Comparison of ENCODE assay signal across 8 cellular contexts in the genomic region with DNA sequence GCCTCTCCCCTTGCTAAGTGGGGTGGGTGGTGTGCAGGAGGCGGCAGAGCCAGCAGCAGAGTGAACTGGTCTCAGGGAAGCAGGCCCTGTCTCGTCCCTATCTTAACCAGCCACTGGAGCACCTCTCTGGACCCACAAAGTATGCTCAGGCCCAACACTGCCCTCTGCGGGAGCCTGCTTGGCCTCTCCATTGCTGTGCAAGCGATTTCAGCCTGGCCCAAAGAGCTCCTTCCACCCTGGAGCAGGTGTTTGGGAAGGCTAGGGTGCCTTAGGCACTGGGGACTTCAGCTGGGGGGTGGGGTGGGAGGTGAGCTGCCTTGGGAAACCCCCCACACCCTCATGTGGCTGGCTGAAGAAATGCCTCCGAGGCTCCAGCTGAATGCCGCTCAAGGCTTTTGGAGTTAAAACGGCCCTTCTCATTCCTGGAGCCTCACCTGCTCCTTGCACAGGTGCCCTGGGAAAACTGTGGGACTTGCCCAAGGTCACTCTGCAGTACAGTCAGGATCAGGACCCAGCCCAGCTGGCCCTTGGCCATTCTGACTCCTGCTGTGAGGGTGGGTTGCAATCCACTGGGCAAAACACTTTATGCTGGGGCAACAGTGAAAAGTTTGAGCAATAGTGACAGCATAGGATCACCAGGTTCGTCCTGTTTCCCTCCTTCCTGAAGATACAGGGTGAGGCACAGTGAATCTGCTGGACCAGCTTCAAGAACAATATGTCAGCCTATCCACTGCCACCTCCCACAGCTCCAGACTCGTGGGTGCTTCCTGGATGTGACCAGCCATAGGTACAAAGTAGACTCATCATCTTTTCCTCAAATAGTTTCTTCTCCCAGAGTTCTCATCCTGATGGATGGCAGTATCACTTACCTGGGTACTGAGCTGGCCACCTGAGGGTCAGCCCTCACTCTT. TPM values are rescaled to one million over a fixed set of nuclear protein-coding genes. Genes with fewer than 3 reads are reported as not detected.
DNase-seq lines count a peak whose midpoint lies in the region; ATAC-seq and TF ChIP-seq lines count a peak whose summit lies in the region.

No MANE protein-coding gene starts in this region.

- H3K27ac ChIP-seq in mesendoderm (ENCODE audit: low read depth, low read length) = no peak overlapping the region
- no peak overlapping the region for H3K27ac ChIP-seq in CD8-positive, alpha-beta T cell (ENCODE audit: low read depth, low read length)

- H3K56ac ChIP-seq in mesendoderm (ENCODE audit: low read length) = no peak overlapping the region

- H3K4me1 Mint-ChIP-seq in activated CD8-positive, alpha-beta T cell treated with anti-CD3 and anti-CD28 coated beads for 36 hours (ENCODE audit: low read depth) = no peaks in the 10 kb centered on the region
- H3K4me1 Mint-ChIP-seq in activated CD8-positive, alpha-beta T cell treated with anti-CD3 and anti-CD28 coated beads, Interleukin-2, amount 10 ng/mL, durations not matched to agents 7 days and 5 days (ENCODE audit: low read depth) = no peaks in the 10 kb centered on the region
- no peaks in the 10 kb centered on the region for H3K4me1 Mint-ChIP-seq in CD8-positive, alpha-beta T cell (ENCODE audit: low read depth)

- no peak overlapping the region for H2BK120ac ChIP-seq in mesendoderm (ENCODE audit: low read depth, low read length)

- no peak overlapping the region for H2BK5ac ChIP-seq in mesendoderm (ENCODE audit: low read length)

- no peak overlapping the region for H2AK5ac ChIP-seq in mesendoderm (ENCODE audit: low read length)

- no peaks in the 10 kb centered on the region for H3K9me3 Mint-ChIP-seq in activated CD8-positive, alpha-beta T cell treated with anti-CD3 and anti-CD28 coated beads for 36 hours
- no peaks in the 10 kb centered on the region for H3K9me3 Mint-ChIP-seq in activated CD8-positive, alpha-beta T cell treated with anti-CD3 and anti-CD28 coated beads, Interleukin-2, amount 10 ng/mL, durations not matched to agents 7 days and 5 days (ENCODE audit: insufficient read depth)
- H3K9me3 Mint-ChIP-seq in CD8-positive, alpha-beta T cell = no peaks in the 10 kb centered on the region

- H3K4me3 Mint-ChIP-seq in activated CD8-positive, alpha-beta T cell treated with anti-CD3 and anti-CD28 coated beads for 36 hours = no peak overlapping the region
- H3K4me3 Mint-ChIP-seq in activated CD8-positive, alpha-beta T cell treated with anti-CD3 and anti-CD28 coated beads, Interleukin-2, amount 10 ng/mL, durations not matched to agents 7 days and 5 days = no peak overlapping the region
- H3K4me3 Mint-ChIP-seq in CD8-positive, alpha-beta T cell = no peak overlapping the region

- no peaks in the 10 kb centered on the region for H3K79me1 ChIP-seq in mesendoderm (ENCODE audit: low read length)

- H3K18ac ChIP-seq in mesendoderm (ENCODE audit: low read length) = no peak overlapping the region

- H4K8ac ChIP-seq in mesendoderm (ENCODE audit: low read depth, low read length) = no peak overlapping the region

- no peak for ATAC-seq in activated CD8-positive, alpha-beta T cell treated with anti-CD3 and anti-CD28 coated beads for 36 hours
- no peak for ATAC-seq in activated CD8-positive, alpha-beta T cell treated with anti-CD3 and anti-CD28 coated beads, Interleukin-2, amount 10 ng/mL, durations not matched to agents 7 days and 5 days
- no peak for ATAC-seq in CD8-positive, alpha-beta T cell
- ATAC-seq in GM21447 (IDR thresholded peaks at IDR 0.05; ENCODE audit: unreplicated experiment) = no peak

- H3K9ac ChIP-seq in mesendoderm (ENCODE audit: low read length) = no peak overlapping the region

- H3K27me3 Mint-ChIP-seq in activated CD8-positive, alpha-beta T cell treated with anti-CD3 and anti-CD28 coated beads for 36 hours = no peaks in the 10 kb centered on the region
- peaks cover 3% of the 10 kb centered on the region for H3K27me3 Mint-ChIP-seq in activated CD8-positive, alpha-beta T cell treated with anti-CD3 and anti-CD28 coated beads, Interleukin-2, amount 10 ng/mL, durations not matched to agents 7 days and 5 days (ENCODE audit: low read depth)
- no peaks in the 10 kb centered on the region for H3K27me3 Mint-ChIP-seq in CD8-positive, alpha-beta T cell (ENCODE audit: low read depth)

- TF ChIP-seq CTCF in activated CD8-positive, alpha-beta T cell treated with anti-CD3 and anti-CD28 coated beads for 36 hours (IDR thresholded peaks at IDR 0.05) = no peak
- TF ChIP-seq CTCF in cardiac fibroblast (IDR thresholded peaks at IDR 0.05; ENCODE audit: low read depth, low read length) = peak; percentile 76
- no peak for TF ChIP-seq CTCF in CD8-positive, alpha-beta T cell (IDR thresholded peaks at IDR 0.05)

- H3K4ac ChIP-seq in mesendoderm (ENCODE audit: low read depth, low read length) = no peak overlapping the region

- intact Hi-C loops in activated CD8-positive, alpha-beta T cell treated with anti-CD3 and anti-CD28 coated beads for 36 hours (cut with micrococcal nuclease) = no loop called here
- intact Hi-C loops in CD8-positive, alpha-beta T cell (cut with DNase I, micrococcal nuclease) = loop anchor here in 1 of 2 experiments (2.0 kb wide), 1 partner anchor 50 kb away; no protein-coding TSS in a partner anchor

- POLR2A ChIA-PET in activated CD8-positive, alpha-beta T cell treated with anti-CD3 and anti-CD28 coated beads for 36 hours (lab: Charles Lee) = interaction anchor here (0.9 to 1.0 kb wide), 2 partner anchors 16 to 47 kb away, joined by 3 to 4 read pairs; no protein-coding TSS in a partner anchor
- POLR2A ChIA-PET in activated CD8-positive, alpha-beta T cell treated with anti-CD3 and anti-CD28 coated beads, Interleukin-2, amount 10 ng/mL, durations not matched to agents 7 days and 5 days (lab: Charles Lee) = interaction anchor here (0.6 to 1.6 kb wide), 3 partner anchors 33 to 205 kb away, joined by 3 to 4 read pairs (median 4); no protein-coding TSS in a partner anchor
- POLR2A ChIA-PET in CD8-positive, alpha-beta T cell (lab: Charles Lee) = no interaction called here

- no peaks in the 10 kb centered on the region for H3K27me3 ChIP-seq in mesendoderm (ENCODE audit: insufficient read depth, low read length, poor library complexity)
- H3K27me3 ChIP-seq in CD8-positive, alpha-beta T cell (ENCODE audit: insufficient read depth, low read length) = no peaks in the 10 kb centered on the region

- H3K23ac ChIP-seq in mesendoderm (ENCODE audit: low read length) = no peak overlapping the region

- CTCF ChIA-PET in activated CD8-positive, alpha-beta T cell treated with anti-CD3 and anti-CD28 coated beads for 36 hours (lab: Charles Lee) = interaction anchor here (0.7 to 3.0 kb wide), 12 partner anchors 8 to 166 kb away, joined by 3 to 21 read pairs (median 6); a partner anchor contains a TSS
- CTCF ChIA-PET in activated CD8-positive, alpha-beta T cell treated with anti-CD3 and anti-CD28 coated beads, Interleukin-2, amount 10 ng/mL, durations not matched to agents 7 days and 5 days (lab: Charles Lee) = interaction anchor here (1.0 to 13.6 kb wide), 15 partner anchors 9 to 223 kb away, joined by 3 to 184 read pairs (median 5); a partner anchor contains a TSS
- CTCF ChIA-PET in CD8-positive, alpha-beta T cell (lab: Charles Lee) = interaction anchor here (1.0 to 4.2 kb wide), 5 partner anchors 47 to 417 kb away, joined by 3 to 31 read pairs (median 7); no protein-coding TSS in a partner anchor

- WGBS in mesendoderm (ENCODE audit: extremely low coverage, insufficient coverage, low lambda C conversion rate) = no CpG with 5 or more reads among the region's 9 CpGs

- H3K27ac Mint-ChIP-seq in activated CD8-positive, alpha-beta T cell treated with anti-CD3 and anti-CD28 coated beads for 36 hours = no peak overlapping the region
- no peak overlapping the region for H3K27ac Mint-ChIP-seq in activated CD8-positive, alpha-beta T cell treated with anti-CD3 and anti-CD28 coated beads, Interleukin-2, amount 10 ng/mL, durations not matched to agents 7 days and 5 days
- H3K27ac Mint-ChIP-seq in CD8-positive, alpha-beta T cell = no peak overlapping the region

- H3K36me3 Mint-ChIP-seq in activated CD8-positive, alpha-beta T cell treated with anti-CD3 and anti-CD28 coated beads for 36 hours (ENCODE audit: low read depth) = no peaks in the 10 kb centered on the region
- no peaks in the 10 kb centered on the region for H3K36me3 Mint-ChIP-seq in activated CD8-positive, alpha-beta T cell treated with anti-CD3 and anti-CD28 coated beads, Interleukin-2, amount 10 ng/mL, durations not matched to agents 7 days and 5 days (ENCODE audit: low read depth)
- H3K36me3 Mint-ChIP-seq in CD8-positive, alpha-beta T cell = no peaks in the 10 kb centered on the region

- H2BK15ac ChIP-seq in mesendoderm (replicated peaks; ENCODE audit: low read depth) = no peak overlapping the region

- H3K4me2 ChIP-seq in mesendoderm (ENCODE audit: low read length) = no peak overlapping the region

- H3K9me3 ChIP-seq in CD8-positive, alpha-beta T cell (ENCODE audit: low read length) = no peaks in the 10 kb centered on the region

- H3K79me2 ChIP-seq in mesendoderm (ENCODE audit: control insufficient read depth, insufficient read depth, low read length) = no peaks in the 10 kb centered on the region

- H3K36me3 ChIP-seq in mesendoderm (ENCODE audit: control insufficient read depth, insufficient read depth, low read length) = no peaks in the 10 kb centered on the region
- no peaks in the 10 kb centered on the region for H3K36me3 ChIP-seq in CD8-positive, alpha-beta T cell (ENCODE audit: insufficient read depth, low read length)

- H3K4me1 ChIP-seq in mesendoderm (ENCODE audit: control insufficient read depth, low read depth, low read length) = no peaks in the 10 kb centered on the region
- H3K4me1 ChIP-seq in CD8-positive, alpha-beta T cell (ENCODE audit: insufficient read depth, low read length) = no peaks in the 10 kb centered on the region

- H3K4me3 ChIP-seq in cardiac fibroblast (replicated peaks in 1 of 2; ENCODE audit: low read depth in 2 of 2, low read length in 2 of 2) = no peak overlapping the region
- H3K4me3 ChIP-seq in mesendoderm (ENCODE audit: low read length) = no peak overlapping the region
- no peak overlapping the region for H3K4me3 ChIP-seq in CD8-positive, alpha-beta T cell (ENCODE audit: low read depth, low read length)

- peak; percentile 31 for DNase-seq in activated CD8-positive, alpha-beta T cell treated with anti-CD3 and anti-CD28 coated beads for 36 hours
- no peak for DNase-seq in activated CD8-positive, alpha-beta T cell treated with anti-CD3 and anti-CD28 coated beads, Interleukin-2, amount 10 ng/mL, durations not matched to agents 7 days and 5 days
- DNase-seq in NCI-H510A (lab: John Stamatoyannopoulos, UW) (peak; percentile 60), cardiac fibroblast (ENCODE audit: low read depth in 2 of 2) (peak; percentile 67 to 74), mesendoderm (peak; percentile 86), NCI-H2081 (lab: John Stamatoyannopoulos, UW) (no peak)
- no peak for DNase-seq in CD8-positive, alpha-beta T cell

- no peak overlapping the region for H4K5ac ChIP-seq in mesendoderm (ENCODE audit: low read length)

RNA-seq across cellular contexts. Expression of a gene that starts 5.9 kb away (rescaled TPM):
- 10 to 100 TPM; 36.8 to 39.5 TPM for total RNA-seq in activated CD8-positive, alpha-beta T cell treated with anti-CD3 and anti-CD28 coated beads for 36 hours
- 10 to 100 TPM; 28.4 to 31.6 TPM for total RNA-seq in activated CD8-positive, alpha-beta T cell treated with anti-CD3 and anti-CD28 coated beads, Interleukin-2, amount 10 ng/mL, durations not matched to agents 7 days and 5 days
- polyA plus RNA-seq in mesendoderm (2013, experiment 1 of 2) = 21.4 TPM
- polyA plus RNA-seq in mesendoderm (2013, experiment 2 of 2) = 21.3 TPM
- 10 to 100 TPM; 29.8 to 32.7 TPM for total RNA-seq in CD8-positive, alpha-beta T cell

RNA-seq across cellular contexts. Expression of a gene that starts 8.6 kb away (rescaled TPM):
- total RNA-seq in activated CD8-positive, alpha-beta T cell treated with anti-CD3 and anti-CD28 coated beads for 36 hours = under 1 TPM in 1 of 2 experiments, not detected in 1; 0.34 TPM
- not detected for total RNA-seq in activated CD8-positive, alpha-beta T cell treated with anti-CD3 and anti-CD28 coated beads, Interleukin-2, amount 10 ng/mL, durations not matched to agents 7 days and 5 days
- 0.15 TPM for polyA plus RNA-seq in mesendoderm (2013, experiment 1 of 2)
- polyA plus RNA-seq in mesendoderm (2013, experiment 2 of 2) = 0.14 TPM
- not detected for total RNA-seq in CD8-positive, alpha-beta T cell

RNA-seq across cellular contexts. Expression of a gene that starts 42.4 kb away (rescaled TPM):
- total RNA-seq in activated CD8-positive, alpha-beta T cell treated with anti-CD3 and anti-CD28 coated beads for 36 hours = 10 to 100 TPM; 19.9 to 20.4 TPM
- 10 to 100 TPM; 51.4 to 52.1 TPM for total RNA-seq in activated CD8-positive, alpha-beta T cell treated with anti-CD3 and anti-CD28 coated beads, Interleukin-2, amount 10 ng/mL, durations not matched to agents 7 days and 5 days
- polyA plus RNA-seq in mesendoderm (2013, experiment 1 of 2) = 12.3 TPM
- 11.8 TPM for polyA plus RNA-seq in mesendoderm (2013, experiment 2 of 2)
- total RNA-seq in CD8-positive, alpha-beta T cell = 10 to 100 TPM; 45.4 to 46.2 TPM

Comparison
In these comparisons a context has a peak if more than half of its experiments do, and no peak if none do; other contexts are left out.
1. DNase-seq: peak in activated CD8-positive, alpha-beta T cell treated with anti-CD3 and anti-CD28 coated beads for 36 hours (single experiment), NCI-H510A (single experiment), cardiac fibroblast (2 of 2) and mesendoderm (single experiment); none in activated CD8-positive, alpha-beta T cell treated with anti-CD3 and anti-CD28 coated beads, Interleukin-2, amount 10 ng/mL, durations not matched to agents 7 days and 5 days (single experiment), CD8-positive, alpha-beta T cell (0 of 7) and NCI-H2081 (0 of 2).